In genomic region chr12:108514468-108514972, GRCh38 we compare ENCODE assay signal across 8 cellular contexts. TPM values are rescaled to one million over a fixed set of nuclear protein-coding genes. Genes with fewer than 3 reads are reported as not detected.
DNase-seq lines count a peak whose midpoint lies in the region; ATAC-seq and TF ChIP-seq lines count a peak whose summit lies in the region.

No MANE protein-coding gene starts in this region.

- no peaks in the 10 kb centered on the region for H3K9me3 ChIP-seq in CD8-positive, alpha-beta T cell (ENCODE audit: low read length)

- peak overlapping the region; percentile 94 for H3K27ac Mint-ChIP-seq in CD8-positive, alpha-beta T cell
- H3K27ac Mint-ChIP-seq in mesothelial cell of epicardium = peak overlapping the region; percentile 82

- peaks cover 20% of the 10 kb centered on the region for H3K36me3 Mint-ChIP-seq in CD8-positive, alpha-beta T cell
- H3K36me3 Mint-ChIP-seq in mesothelial cell of epicardium = peaks cover 9% of the 10 kb centered on the region

- ATAC-seq in CD8-positive, alpha-beta T cell = peak; percentile 22
- ATAC-seq in HG03095 (IDR thresholded peaks at IDR 0.05; ENCODE audit: unreplicated experiment) (peak; percentile 0), HG03039 (IDR thresholded peaks at IDR 0.05; ENCODE audit: unreplicated experiment) (no peak)

- CTCF ChIA-PET in CD8-positive, alpha-beta T cell (lab: Charles Lee) = interaction anchor here (0.6 to 1.3 kb wide), 3 partner anchors 208 to 1840 kb away, joined by 3 to 4 read pairs (median 3); no protein-coding TSS in a partner anchor

- no peaks in the 10 kb centered on the region for H3K9me3 Mint-ChIP-seq in CD8-positive, alpha-beta T cell
- no peaks in the 10 kb centered on the region for H3K9me3 Mint-ChIP-seq in mesothelial cell of epicardium

- no peaks in the 10 kb centered on the region for H3K27me3 Mint-ChIP-seq in CD8-positive, alpha-beta T cell (ENCODE audit: low read depth)
- H3K27me3 Mint-ChIP-seq in mesothelial cell of epicardium (ENCODE audit: low read depth) = no peaks in the 10 kb centered on the region

- H3K4me1 ChIP-seq in CD8-positive, alpha-beta T cell (ENCODE audit: insufficient read depth, low read length) = peaks cover 20% of the 10 kb centered on the region

- in situ Hi-C loops in brain microvascular endothelial cell (cut with HindIII; ENCODE audit: low pct_ligation_motif_present, low sequenced_read_pairs) = no loop called here

- H3K4me3 Mint-ChIP-seq in CD8-positive, alpha-beta T cell = peak overlapping the region; percentile 92
- H3K4me3 Mint-ChIP-seq in mesothelial cell of epicardium = peak overlapping the region; percentile 88

- H3K36me3 ChIP-seq in CD8-positive, alpha-beta T cell (ENCODE audit: insufficient read depth, low read length) = peaks cover 10% of the 10 kb centered on the region
- H3K36me3 ChIP-seq in brain microvascular endothelial cell (replicated peaks) = peaks cover 16% of the 10 kb centered on the region

- peak overlapping the region; percentile 90 for H3K4me3 ChIP-seq in CD8-positive, alpha-beta T cell (ENCODE audit: low read depth, low read length)
- H3K4me3 ChIP-seq in brain microvascular endothelial cell (ENCODE audit: low read depth, low read length) = peak overlapping the region; percentile 39

- H3K27me3 ChIP-seq in CD8-positive, alpha-beta T cell (ENCODE audit: insufficient read depth, low read length) = no peaks in the 10 kb centered on the region
- H3K27me3 ChIP-seq in brain microvascular endothelial cell (replicated peaks) = no peaks in the 10 kb centered on the region

- H3K4me1 Mint-ChIP-seq in CD8-positive, alpha-beta T cell (ENCODE audit: low read depth) = peaks cover 30% of the 10 kb centered on the region
- peaks cover 18% of the 10 kb centered on the region for H3K4me1 Mint-ChIP-seq in mesothelial cell of epicardium

- no peak for DNase-seq in CD8-positive, alpha-beta T cell
- DNase-seq in brain microvascular endothelial cell (no peak), mesothelial cell of epicardium (ENCODE audit: low spot score in 2 of 2, unreplicated experiment in 2 of 2) (no peak), A172 (ENCODE audit: low spot score) (no peak), cortex of kidney (lab: John Stamatoyannopoulos, UW) (no peak), NOMO-1 treated with DMSO at 0.1 percent for 48 hours (lab: John Stamatoyannopoulos, UW; ENCODE audit: unreplicated experiment) (no peak)

- peak overlapping the region; percentile 74 for H3K27ac ChIP-seq in CD8-positive, alpha-beta T cell (ENCODE audit: low read depth, low read length)
- no peak overlapping the region for H3K27ac ChIP-seq in brain microvascular endothelial cell

- no peak for TF ChIP-seq CTCF in CD8-positive, alpha-beta T cell (IDR thresholded peaks at IDR 0.05)
- TF ChIP-seq CTCF in brain microvascular endothelial cell (IDR thresholded peaks at IDR 0.05; ENCODE audit: low read depth, low read length, missing control alignments) = no peak
- no peak for TF ChIP-seq CTCF in mesothelial cell of epicardium (IDR thresholded peaks at IDR 0.05; ENCODE audit: unreplicated experiment)

- POLR2A ChIA-PET in CD8-positive, alpha-beta T cell (lab: Charles Lee) = no interaction called here

- intact Hi-C loops in CD8-positive, alpha-beta T cell (cut with DNase I, micrococcal nuclease) = loop anchor here (1.0 to 10.0 kb wide), 10 partner anchors 101 to 1610 kb away; partner anchors contain the start of genes ALKBH2 (in 1 of the 2), FAM222A (in 1 of the 2) and IFT81 (in 1 of the 2)

RNA-seq across cellular contexts. Expression of gene FICD, which starts 0.6 kb away (rescaled TPM):
- total RNA-seq in CD8-positive, alpha-beta T cell = 1 to 10 TPM; 4.2 to 4.3 TPM
- total RNA-seq in mesothelial cell of epicardium = 2.8 to 3.6 TPM (median 2.9 TPM) in 3 replicates
- 9.1 and 9.3 TPM in 2 replicates for total RNA-seq in A172 (2014; rRNA removed; shearing (Covaris generic))

RNA-seq across cellular contexts. Expression of gene SART3, which starts 46.5 kb away (rescaled TPM):
- 100 to 1,000 TPM in 1 of 2 experiments, 10 to 100 TPM in 1; 95.3 to 109 TPM for total RNA-seq in CD8-positive, alpha-beta T cell
- 77.7 to 82.5 TPM (median 77.7 TPM) in 3 replicates for total RNA-seq in mesothelial cell of epicardium
- total RNA-seq in A172 (2014; rRNA removed; shearing (Covaris generic)) = 65.9 and 86.6 TPM in 2 replicates

RNA-seq across cellular contexts. Expression of gene ISCU, which starts 47.9 kb away (rescaled TPM):
- total RNA-seq in CD8-positive, alpha-beta T cell = 100 to 1,000 TPM; 254 to 260 TPM
- 64.9 to 66.0 TPM (median 65.8 TPM) in 3 replicates for total RNA-seq in mesothelial cell of epicardium
- total RNA-seq in A172 (2014; rRNA removed; shearing (Covaris generic)) = 112 and 137 TPM in 2 replicates
